22 cellular contexts compared by ENCODE assay signal in the genomic region with DNA sequence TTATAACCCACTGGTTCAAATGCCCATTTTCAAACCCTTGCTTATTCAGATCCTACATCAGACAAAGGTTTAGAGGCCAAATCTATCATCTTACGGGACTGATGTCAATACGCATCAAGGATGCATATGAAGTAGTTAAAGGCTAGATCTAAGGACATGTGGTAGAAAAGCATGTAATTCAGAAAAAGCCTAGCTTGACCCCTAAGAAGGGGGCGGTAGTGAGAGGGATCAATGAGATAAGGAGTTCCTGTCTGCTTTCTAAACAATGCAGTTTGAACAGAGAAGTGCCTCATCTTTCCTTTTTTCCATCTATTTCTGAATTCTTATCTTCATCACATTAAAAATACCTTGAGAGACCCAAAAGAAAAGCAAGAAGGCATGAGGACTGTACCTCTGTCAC.
"Had no signal": no experiment of that assay in that cellular context is flagged by ENCODE, and none has a peak within 500 bp of the region (broad histone marks: within the 10 kb centered on the region; RNA-seq: fewer than 3 reads in every experiment).

No MANE protein-coding gene starts in this region.

- DNase-seq: colonic mucosa; dermis blood vessel endothelial cell; heart left ventricle; hypothalamus; left colon; left ventricle myocardium superior; mesenchymal stem cell; naive thymus-derived CD4-positive, alpha-beta T cell; nucleus accumbens; ovary; sigmoid colon; stimulated activated CD4-positive, alpha-beta T cell treated with anti-CD3 and anti-CD28 coated beads, Interleukin-2, amount 100 ng/mL, for 24 hours; stimulated activated CD4-positive, alpha-beta T cell treated with anti-CD3 and anti-CD28 coated beads, Interleukin-4, amount 100 ng/mL, for 4 hours; stimulated activated naive B cell treated with anti-CD40 and anti-IgM and Interleukin-4, amounts not matched to agents 10 μg/mL and 1 μg/mL and 100 μg/mL, for 72 hours; stimulated activated naive CD8-positive, alpha-beta T cell treated with anti-CD3 and anti-CD28 coated beads, Interleukin-15, amount 100 ng/mL, for 72 hours; testis; upper lobe of right lung had no signal

- H3K4me3 ChIP-seq: colonic mucosa, heart left ventricle, lung, ovary, right atrium auricular region, sigmoid colon, skin epidermis, testis, tibial nerve, upper lobe of right lung had no signal

- H3K27me3 ChIP-seq: colonic mucosa, heart left ventricle, ovary, right atrium auricular region, sigmoid colon, testis, tibial nerve, upper lobe of right lung had no signal

- H3K36me3 ChIP-seq: colonic mucosa, ovary, sigmoid colon, upper lobe of right lung had no signal

- H3K9me3 ChIP-seq: colonic mucosa, heart left ventricle, ovary, right atrium auricular region, sigmoid colon, testis, tibial nerve, upper lobe of right lung had no signal

- H3K4me1 ChIP-seq: colonic mucosa, sigmoid colon, testis, upper lobe of right lung had no signal

- H3K27ac ChIP-seq: colonic mucosa, heart left ventricle, ovary, right atrium auricular region, sigmoid colon, skin epidermis, testis, tibial nerve, upper lobe of right lung had no signal

- FAIRE-seq: frontal cortex had no signal
